ENCODE assay signal across 8 cellular contexts in genomic region chr20:45407783-45408645, GRCh38. TPM values are rescaled to one million over a fixed set of nuclear protein-coding genes. Genes with fewer than 3 reads are reported as not detected.
DNase-seq lines count a peak whose midpoint lies in the region; TF ChIP-seq lines count a peak whose summit lies in the region.

Gene DBNDD2, plus strand, starts transcription at chr20:45408289. Its CDS starts 179 bp downstream, at chr20:45408468.

- peaks cover 33% of the 10 kb centered on the region for H3K27me3 ChIP-seq in HUES48 (ENCODE audit: control insufficient read depth, insufficient read depth, low read length)

- POLR2A ChIA-PET in OCI-LY7 (lab: Charles Lee), result interaction anchor here (0.6 kb wide), 1 partner anchor 16 kb away, joined by 6 read pairs; no protein-coding TSS in a partner anchor

- H4K20me1 ChIP-seq in OCI-LY7 (ENCODE audit: insufficient read depth, low read length), result no peaks in the 10 kb centered on the region

- peak within 1 kb of the TSS; percentile 76; the same call in 1 of the 2 replicates for H3K9ac ChIP-seq in HUES48 (ENCODE audit: low read depth, low read length)

- DNase-seq in anterior cingulate cortex (lab: John Stamatoyannopoulos, UW) (peak in 52 of 58 donors; percentile 42 to 96 (median 78)), hepatic stellate cell (ENCODE audit: low spot score) (peak; percentile 19), pulmonary artery endothelial cell (ENCODE audit: low read depth, low spot score) (no peak), NCI-H2029 treated with DMSO at 0.1 percent for 48 hours (lab: John Stamatoyannopoulos, UW) (no peak), OCI-M1 (lab: John Stamatoyannopoulos, UW) (no peak), OCI-LY7 (ENCODE audit: low spot score) (no peak), DMS153 treated with DMSO at 0.1 percent for 48 hours (lab: John Stamatoyannopoulos, UW; ENCODE audit: unreplicated experiment) (no peak)

- no peak for TF ChIP-seq CTCF in OCI-LY7 (conservative IDR thresholded peaks at IDR 0.05; ENCODE audit: low read length)

- no peak within 1 kb of the TSS for H2AFZ ChIP-seq in OCI-LY7 (ENCODE audit: low read length)

- intact Hi-C loops in OCI-LY7 (cut with micrococcal nuclease; ENCODE audit: unreplicated experiment), result no loop called here

- H3K4me2 ChIP-seq in OCI-LY7 (ENCODE audit: low read length), result no peak within 1 kb of the TSS

- H3K9me3 ChIP-seq in HUES48 (ENCODE audit: control insufficient read depth, insufficient read depth, low read length), result no peaks in the 10 kb centered on the region
- no peaks in the 10 kb centered on the region for H3K9me3 ChIP-seq in OCI-LY7 (ENCODE audit: low read length)

- CTCF ChIA-PET in OCI-LY7 (lab: Charles Lee; ENCODE audit: unreplicated experiment), result interaction anchor here (0.5 kb wide), 1 partner anchor 29 kb away, joined by 3 read pairs; no protein-coding TSS in a partner anchor

- peak within 1 kb of the TSS; percentile 72 for H3K4me3 ChIP-seq in HUES48 (ENCODE audit: low read depth, low read length)
- H3K4me3 ChIP-seq in OCI-LY7 (ENCODE audit: low read depth, low read length, poor library complexity, severe bottlenecking), result no peak within 1 kb of the TSS

- H3K79me2 ChIP-seq in OCI-LY7 (ENCODE audit: insufficient read depth, low read depth, low read length), result no peaks in the 10 kb centered on the region

- H3K27ac ChIP-seq in HUES48 (ENCODE audit: low read depth, low read length) (peak within 1 kb of the TSS; percentile 16), OCI-LY7 (ENCODE audit: low read depth, low read length, poor library complexity, severe bottlenecking) (no peak within 1 kb of the TSS)

- H3K9me2 ChIP-seq in OCI-LY7 (ENCODE audit: insufficient read depth, low read length), result no peaks in the 10 kb centered on the region

- no TSS peak for BruUV-seq in OCI-LY7 (replicated peaks; lab: Mats Ljungman, UMichigan)

- H3K36me3 ChIP-seq in HUES48 (ENCODE audit: control insufficient read depth, insufficient read depth, low read length) (peaks cover 28% of the 10 kb centered on the region), OCI-LY7 (ENCODE audit: insufficient read depth, low read length) (no peaks in the 10 kb centered on the region)

- peaks cover 10% of the 10 kb centered on the region for H3K4me1 ChIP-seq in HUES48 (ENCODE audit: control insufficient read depth, insufficient read depth, low read length)
- no peaks in the 10 kb centered on the region for H3K4me1 ChIP-seq in OCI-LY7 (ENCODE audit: insufficient read depth, low read length, poor library complexity, severe bottlenecking)

RNA-seq across cellular contexts. Expression of gene DBNDD2, which starts in this region (rescaled TPM):
- total RNA-seq in pulmonary artery endothelial cell, result 12.6 and 17.3 TPM in 2 replicates
- 0.57 TPM in 1 of 2 replicates, not detected in the other for total RNA-seq in OCI-LY7 (2014; rRNA removed; shearing (Covaris generic))
- not detected in 2 replicates for total RNA-seq in OCI-LY7 (2022)

Comparison
In these comparisons a context has a peak if more than half of its experiments do, and no peak if none do; other contexts are left out.
1. DNase-seq: peak in anterior cingulate cortex (52 of 58) and hepatic stellate cell (single experiment); none in pulmonary artery endothelial cell (single experiment), NCI-H2029 treated with DMSO at 0.1 percent for 48 hours (single experiment), OCI-M1 (single experiment), OCI-LY7 (single experiment) and DMS153 treated with DMSO at 0.1 percent for 48 hours (single experiment).